In the genomic region with DNA sequence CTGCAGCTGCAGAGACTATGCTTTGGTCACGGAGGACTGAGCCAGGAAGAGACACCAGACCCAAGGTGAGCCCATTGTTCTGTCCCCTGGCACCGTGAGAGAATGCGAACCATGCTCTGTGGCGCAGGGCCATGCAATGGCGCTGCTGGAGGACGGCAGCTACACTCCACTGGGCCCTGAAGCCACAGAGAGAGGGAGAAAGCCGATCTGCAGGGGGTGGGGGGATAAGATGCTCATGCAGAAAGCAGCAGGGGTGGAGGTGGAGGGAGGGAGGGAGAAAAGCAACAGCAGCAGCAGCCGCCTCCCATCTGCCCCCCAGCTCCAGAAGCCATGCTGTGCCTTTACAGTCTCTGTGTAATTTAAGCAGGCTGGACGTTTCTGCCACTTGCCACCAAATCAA, we compare ENCODE assay signal across 2 cellular contexts.
TF ChIP-seq lines count a peak whose summit lies in the region.

No MANE protein-coding gene starts in this region.

TF ChIP-seq in HEK293, 187 proteins besides CTCF, POLR2A, EP300 and RAD21 (continued from another document):
- TF ChIP-seq, protein P1, sequence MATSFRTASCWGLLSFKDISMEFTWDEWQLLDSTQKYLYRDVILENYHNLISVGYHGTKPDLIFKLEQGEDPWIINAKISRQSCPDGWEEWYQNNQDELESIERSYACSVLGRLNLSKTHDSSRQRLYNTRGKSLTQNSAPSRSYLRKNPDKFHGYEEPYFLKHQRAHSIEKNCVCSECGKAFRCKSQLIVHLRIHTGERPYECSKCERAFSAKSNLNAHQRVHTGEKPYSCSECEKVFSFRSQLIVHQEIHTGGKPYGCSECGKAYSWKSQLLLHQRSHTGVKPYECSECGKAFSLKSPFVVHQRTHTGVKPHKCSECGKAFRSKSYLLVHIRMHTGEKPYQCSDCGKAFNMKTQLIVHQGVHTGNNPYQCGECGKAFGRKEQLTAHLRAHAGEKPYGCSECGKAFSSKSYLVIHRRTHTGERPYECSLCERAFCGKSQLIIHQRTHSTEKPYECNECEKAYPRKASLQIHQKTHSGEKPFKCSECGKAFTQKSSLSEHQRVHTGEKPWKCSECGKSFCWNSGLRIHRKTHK (tag by site-specific recombination; IDR thresholded peaks at IDR 0.05), result no peak
- TF ChIP-seq ZNF341 (tag by site-specific recombination; IDR thresholded peaks at IDR 0.05; ENCODE audit: low read depth), result peak; percentile 58
- no peak for TF ChIP-seq ZNF391 (tag by site-specific recombination; IDR thresholded peaks at IDR 0.05; ENCODE audit: borderline replicate concordance, low read depth)
- TF ChIP-seq ZIC2 (tag by site-specific recombination; IDR thresholded peaks at IDR 0.05), result peak; percentile 84
- TF ChIP-seq, protein P2, sequence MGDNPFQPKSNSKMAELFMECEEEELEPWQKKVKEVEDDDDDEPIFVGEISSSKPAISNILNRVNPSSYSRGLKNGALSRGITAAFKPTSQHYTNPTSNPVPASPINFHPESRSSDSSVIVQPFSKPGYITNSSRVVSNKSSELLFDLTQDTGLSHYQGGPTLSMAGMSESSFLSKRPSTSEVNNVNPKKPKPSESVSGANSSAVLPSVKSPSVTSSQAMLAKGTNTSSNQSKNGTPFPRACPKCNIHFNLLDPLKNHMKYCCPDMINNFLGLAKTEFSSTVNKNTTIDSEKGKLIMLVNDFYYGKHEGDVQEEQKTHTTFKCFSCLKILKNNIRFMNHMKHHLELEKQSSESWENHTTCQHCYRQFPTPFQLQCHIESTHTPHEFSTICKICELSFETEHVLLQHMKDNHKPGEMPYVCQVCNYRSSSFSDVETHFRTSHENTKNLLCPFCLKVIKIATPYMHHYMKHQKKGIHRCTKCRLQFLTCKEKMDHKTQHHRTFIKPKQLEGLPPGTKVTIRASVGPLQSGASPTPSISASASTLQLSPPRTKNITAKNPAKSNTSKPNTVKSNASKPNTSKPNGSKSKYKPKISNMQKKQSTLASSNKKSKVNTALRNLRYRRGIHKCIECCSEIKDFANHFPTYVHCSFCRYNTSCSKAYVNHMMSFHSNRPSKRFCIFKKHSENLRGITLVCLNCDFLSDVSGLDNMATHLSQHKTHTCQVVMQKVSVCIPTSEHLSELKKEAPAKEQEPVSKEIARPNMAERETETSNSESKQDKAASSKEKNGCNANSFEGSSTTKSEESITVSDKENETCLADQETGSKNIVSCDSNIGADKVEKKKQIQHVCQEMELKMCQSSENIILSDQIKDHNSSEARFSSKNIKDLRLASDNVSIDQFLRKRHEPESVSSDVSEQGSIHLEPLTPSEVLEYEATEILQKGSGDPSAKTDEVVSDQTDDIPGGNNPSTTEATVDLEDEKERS (tag by site-specific recombination; IDR thresholded peaks at IDR 0.05), result no peak
- TF ChIP-seq ZBTB7A (tag by site-specific recombination; IDR thresholded peaks at IDR 0.05; ENCODE audit: low read depth), result no peak
- TF ChIP-seq ZNF311 (tag by site-specific recombination; IDR thresholded peaks at IDR 0.05; ENCODE audit: borderline replicate concordance), result no peak
TF ChIP-seq in HEK293: peak in this region for 2.

TF ChIP-seq in WTC11, 78 proteins besides CTCF, POLR2A, EP300 and RAD21 (continued from another document):
- TF ChIP-seq, protein P3, sequence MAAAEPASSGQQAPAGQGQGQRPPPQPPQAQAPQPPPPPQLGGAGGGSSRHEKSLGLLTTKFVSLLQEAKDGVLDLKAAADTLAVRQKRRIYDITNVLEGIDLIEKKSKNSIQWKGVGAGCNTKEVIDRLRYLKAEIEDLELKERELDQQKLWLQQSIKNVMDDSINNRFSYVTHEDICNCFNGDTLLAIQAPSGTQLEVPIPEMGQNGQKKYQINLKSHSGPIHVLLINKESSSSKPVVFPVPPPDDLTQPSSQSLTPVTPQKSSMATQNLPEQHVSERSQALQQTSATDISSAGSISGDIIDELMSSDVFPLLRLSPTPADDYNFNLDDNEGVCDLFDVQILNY (CRISPR knock-in tag; IDR thresholded peaks at IDR 0.05), result no peak
- peak; percentile 16; the same call in 1 of the 2 replicates for TF ChIP-seq ZNF423 (CRISPR knock-in tag; IDR thresholded peaks at IDR 0.05)
